27 cellular contexts compared by ENCODE assay signal in genomic region chr4:87707279-87707918, GRCh38. TPM values are rescaled to one million over a fixed set of nuclear protein-coding genes. Genes with fewer than 3 reads are reported as not detected.
"Had no signal": no experiment of that assay in that cellular context is flagged by ENCODE, and none has a peak within 500 bp of the region (broad histone marks: within the 10 kb centered on the region; RNA-seq: fewer than 3 reads in every experiment).

No MANE protein-coding gene starts in this region.

- H3K27ac ChIP-seq: brain microvascular endothelial cell, gastroesophageal sphincter, heart left ventricle, lower lobe of right lung, psoas muscle, right lobe of liver, testis had no signal

- H3K27me3 ChIP-seq: brain microvascular endothelial cell, gastroesophageal sphincter, heart left ventricle, right lobe of liver, testis had no signal

- H3K27me3 Mint-ChIP-seq: type B pancreatic cell had no signal

- H3K4me1 Mint-ChIP-seq: activated naive CD4-positive, alpha-beta T cell treated with anti-CD3 and anti-CD28 coated beads, Interleukin-2, amount 10 ng/mL, durations not matched to agents 7 days and 5 days; central memory CD8-positive, alpha-beta T cell; immature natural killer cell; nephron; stimulated activated effector memory CD8-positive, alpha-beta T cell treated with anti-CD3 and anti-CD28 coated beads, Interleukin-12 subunit alpha, Interleukin-12 subunit beta, amount 100 ng/mL, for 72 hours; T-cell had no signal

- ATAC-seq: activated CD4-positive, CD25-positive, alpha-beta regulatory T cell treated with anti-CD3 and anti-CD28 coated beads, Interleukin-2, amount 50 U/mL, for 24 hours; esophagus mucosa; gastroesophageal sphincter; lower lobe of right lung; psoas muscle; right lobe of liver; stimulated activated effector memory CD8-positive, alpha-beta T cell treated with anti-CD3 and anti-CD28 coated beads, Interleukin-12 subunit alpha, Interleukin-12 subunit beta, amount 100 ng/mL, for 72 hours; T-cell had no signal

- H3K4me3 Mint-ChIP-seq: activated naive CD4-positive, alpha-beta T cell treated with anti-CD3 and anti-CD28 coated beads, Interleukin-2, amount 10 ng/mL, durations not matched to agents 7 days and 5 days; central memory CD8-positive, alpha-beta T cell; immature natural killer cell; nephron; stimulated activated effector memory CD8-positive, alpha-beta T cell treated with anti-CD3 and anti-CD28 coated beads, Interleukin-12 subunit alpha, Interleukin-12 subunit beta, amount 100 ng/mL, for 72 hours; T-cell; type B pancreatic cell had no signal

- H3K36me3 Mint-ChIP-seq: activated naive CD4-positive, alpha-beta T cell treated with anti-CD3 and anti-CD28 coated beads, Interleukin-2, amount 10 ng/mL, durations not matched to agents 7 days and 5 days; immature natural killer cell; stimulated activated effector memory CD8-positive, alpha-beta T cell treated with anti-CD3 and anti-CD28 coated beads, Interleukin-12 subunit alpha, Interleukin-12 subunit beta, amount 100 ng/mL, for 72 hours; T-cell; type B pancreatic cell had no signal

- H3K36me3 ChIP-seq: brain microvascular endothelial cell, gastroesophageal sphincter, heart left ventricle, lower lobe of right lung, right lobe of liver had no signal

- H3K4me1 ChIP-seq: gastroesophageal sphincter, lower lobe of right lung, psoas muscle, right lobe of liver, testis had no signal

- H3K27ac Mint-ChIP-seq: activated naive CD4-positive, alpha-beta T cell treated with anti-CD3 and anti-CD28 coated beads, Interleukin-2, amount 10 ng/mL, durations not matched to agents 7 days and 5 days; immature natural killer cell; nephron; stimulated activated effector memory CD8-positive, alpha-beta T cell treated with anti-CD3 and anti-CD28 coated beads, Interleukin-12 subunit alpha, Interleukin-12 subunit beta, amount 100 ng/mL, for 72 hours; T-cell; type B pancreatic cell had no signal

- H3K4me3 ChIP-seq: gastroesophageal sphincter, heart left ventricle, lower lobe of right lung, psoas muscle, right lobe of liver, smooth muscle cell, testis had no signal

- H3K4me2 ChIP-seq: smooth muscle cell had no signal

- H3K9me3 Mint-ChIP-seq: activated naive CD4-positive, alpha-beta T cell treated with anti-CD3 and anti-CD28 coated beads, Interleukin-2, amount 10 ng/mL, durations not matched to agents 7 days and 5 days; central memory CD8-positive, alpha-beta T cell; nephron; stimulated activated effector memory CD8-positive, alpha-beta T cell treated with anti-CD3 and anti-CD28 coated beads, Interleukin-12 subunit alpha, Interleukin-12 subunit beta, amount 100 ng/mL, for 72 hours; T-cell; type B pancreatic cell had no signal

- DNase-seq: activated CD8-positive, alpha-beta memory T cell treated with anti-CD3 and anti-CD28 coated beads for 24 hours; activated CD8-positive, alpha-beta memory T cell treated with anti-CD3 and anti-CD28 coated beads, Interleukin-2, amount 50 U/mL, for 48 hours; activated effector memory CD4-positive, alpha-beta T cell treated with Interleukin-2 at 50 U/mL for 16 hours; activated naive CD4-positive, alpha-beta T cell treated with anti-CD3 and anti-CD28 coated beads, Interleukin-2, amount 10 ng/mL, durations not matched to agents 7 days and 5 days; activated T-cell treated with anti-CD3 and anti-CD28 coated beads, Interleukin-2, amount 50 U/mL, for 48 hours; aorta; brain microvascular endothelial cell; effector CD4-positive, alpha-beta T cell; heart left ventricle; immature natural killer cell; lower lobe of right lung; midbrain; psoas muscle; right lobe of liver; stimulated activated CD4-positive, alpha-beta T cell treated with anti-CD3 and anti-CD28 coated beads, Interleukin-4, amount 100 ng/mL, for 24 hours; T-cell; T1000; testis had no signal

- H3K9me3 ChIP-seq: gastroesophageal sphincter, lower lobe of right lung, psoas muscle, right lobe of liver, testis had no signal

RNA-seq across cellular contexts. Expression of gene DMP1, which starts 57.3 kb away (rescaled TPM):
- total RNA-seq: esophagus mucosa, gastroesophageal sphincter, heart left ventricle, lower lobe of right lung, osteocyte, psoas muscle, right lobe of liver, smooth muscle cell, T-cell had no signal
- polyA plus RNA-seq: aorta, heart left ventricle, immature natural killer cell, smooth muscle cell had no signal
